15 cellular contexts compared by ENCODE assay signal in the genomic region with DNA sequence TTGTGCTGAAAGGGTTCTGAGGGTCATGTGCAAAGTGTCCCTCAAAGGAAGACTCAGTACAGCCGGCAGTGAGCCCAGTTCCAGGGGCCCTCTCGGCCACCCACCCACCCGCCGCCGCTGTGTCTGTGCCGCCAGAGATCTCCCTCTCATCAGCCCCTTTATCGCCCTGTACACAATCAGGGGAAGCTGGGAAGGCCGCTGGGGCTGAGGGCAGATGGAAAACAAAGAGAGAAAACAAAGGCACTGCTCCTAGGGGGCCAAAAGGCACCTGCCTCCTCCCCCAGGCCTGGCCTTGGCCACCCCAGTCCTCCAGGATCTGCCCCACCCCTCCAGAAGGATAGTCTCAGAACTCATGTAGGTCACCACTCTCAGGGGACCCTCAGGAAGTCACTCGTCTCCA.
DNase-seq lines count a peak whose midpoint lies in the region; ATAC-seq, FAIRE-seq and TF ChIP-seq lines count a peak whose summit lies in the region.
"Had no signal": no experiment of that assay in that cellular context is flagged by ENCODE, and none has a peak within 500 bp of the region (broad histone marks: within the 10 kb centered on the region; RNA-seq: fewer than 3 reads in every experiment).

No MANE protein-coding gene starts in this region.

- TF ChIP-seq CTCF in breast epithelium (IDR thresholded peaks at IDR 0.05) (no peak), MCF 10A (IDR thresholded peaks at IDR 0.05; ENCODE audit: unreplicated experiment) (no peak), astrocyte (IDR thresholded peaks at IDR 0.05; ENCODE audit: insufficient read depth, low read depth, low read length) (no peak), lung (IDR thresholded peaks at IDR 0.05; ENCODE audit: control extremely low read depth, extremely low read depth) (no peak), transverse colon (IDR thresholded peaks at IDR 0.05) (no peak)

- CTCF ChIA-PET in MCF 10A (lab: Yijun Ruan, JAX) = interaction anchor here (0.6 kb wide), 1 partner anchor 28 kb away, joined by 3 read pairs; no protein-coding TSS in a partner anchor

- no peak overlapping the region for H3K4me3 Mint-ChIP-seq in MCF 10A (ENCODE audit: unreplicated experiment)
- H3K4me3 Mint-ChIP-seq in astrocyte (ENCODE audit: unreplicated experiment) = no peak overlapping the region
- H3K4me3 Mint-ChIP-seq in stimulated activated naive B cell treated with anti-CD40 and anti-IgM and Interleukin-4, amounts not matched to agents 10 μg/mL and 1 μg/mL and 100 μg/mL, for 72 hours = no peak overlapping the region
- H3K4me3 Mint-ChIP-seq: B cell had no signal

- H3K4me1 ChIP-seq in breast epithelium = no peaks in the 10 kb centered on the region
- H3K4me1 ChIP-seq in astrocyte (ENCODE audit: insufficient read depth, low read length) = peaks cover 53% of the 10 kb centered on the region
- peaks cover 36 to 60% of the 10 kb centered on the region in 2 donors for H3K4me1 ChIP-seq in lung (ENCODE audit: control insufficient read depth in 2 of 2, insufficient read depth in 2 of 2, low read length in 2 of 2)
- peaks cover 26 to 64% (median 37%) of the 10 kb centered on the region in 4 donors for H3K4me1 ChIP-seq in transverse colon

- H3K27me3 ChIP-seq in breast epithelium (no peaks in the 10 kb centered on the region), astrocyte (ENCODE audit: insufficient read depth, low read length) (no peaks in the 10 kb centered on the region), lung (ENCODE audit: control insufficient read depth, insufficient read depth) (no peaks in the 10 kb centered on the region), transverse colon (no peaks in the 10 kb centered on the region)

- H4K20me1 ChIP-seq in astrocyte (ENCODE audit: insufficient read depth, low read length) = peaks cover 31% of the 10 kb centered on the region

- POLR2A ChIA-PET in MCF 10A (lab: Yijun Ruan, JAX) = no interaction called here

- no peaks in the 10 kb centered on the region for H3K36me3 ChIP-seq in breast epithelium
- peaks cover 14% of the 10 kb centered on the region for H3K36me3 ChIP-seq in astrocyte (ENCODE audit: insufficient read depth, low read length)
- H3K36me3 ChIP-seq in lung (ENCODE audit: control insufficient read depth in 2 of 2, insufficient read depth in 2 of 2, low read length in 2 of 2) = peaks cover 0 to 27% of the 10 kb centered on the region in 2 donors
- H3K36me3 ChIP-seq in transverse colon = peaks cover 0 to 4% (median 0%) of the 10 kb centered on the region in 4 donors

- peak overlapping the region; percentile 41 for H3K9ac ChIP-seq in astrocyte (ENCODE audit: low read length)

- intact Hi-C loops in breast epithelium (cut with DNase I; ENCODE audit: low total_unique reads) = no loop called here
- intact Hi-C loops in MCF 10A (cut with micrococcal nuclease) = no loop called here
- intact Hi-C loops in transverse colon (cut with DNase I; ENCODE audit: low total_unique reads) = no loop called here

- ATAC-seq in lung (ENCODE audit: insufficient read depth, low FRiP score) = no peak
- no peak for ATAC-seq in stimulated activated naive B cell treated with anti-CD40 and anti-IgM and Interleukin-4, amounts not matched to agents 10 μg/mL and 1 μg/mL and 100 μg/mL, for 72 hours (replicated peaks)

- H3K9me3 Mint-ChIP-seq in MCF 10A (ENCODE audit: unreplicated experiment) (no peaks in the 10 kb centered on the region), astrocyte (ENCODE audit: unreplicated experiment) (no peaks in the 10 kb centered on the region)
- no peaks in the 10 kb centered on the region for H3K9me3 Mint-ChIP-seq in stimulated activated naive B cell treated with anti-CD40 and anti-IgM and Interleukin-4, amounts not matched to agents 10 μg/mL and 1 μg/mL and 100 μg/mL, for 72 hours

- no peak overlapping the region for H2AFZ ChIP-seq in astrocyte (ENCODE audit: low read depth, low read length)

- no peak for TF ChIP-seq EP300 in transverse colon (IDR thresholded peaks at IDR 0.05; ENCODE audit: low read depth)

- 59 to 61% methylated on average over 9 of the region's 9 CpGs for WGBS in lung, 2 donors
- 87% methylated on average over 9 of the region's 9 CpGs; no CpG with 5 or more reads in 1 of the 2 donors for WGBS in transverse colon (ENCODE audit: low coverage in 1 of 2), 2 donors

- no TSS peak for BruUV-seq in MCF 10A (replicated peaks; lab: Mats Ljungman, UMichigan)

- in situ Hi-C loops in transverse colon (cut with MboI; ENCODE audit: low pct_ligation_motif_present in 1 of 4, low pct_unique_long_range_greater_than_20kb in 1 of 4, low sequenced_read_pairs in 3 of 4) = no loop called here

- no peaks in the 10 kb centered on the region for H3K27me3 Mint-ChIP-seq in MCF 10A (ENCODE audit: insufficient read depth, unreplicated experiment)
- H3K27me3 Mint-ChIP-seq in astrocyte (ENCODE audit: low read depth, unreplicated experiment) = no peaks in the 10 kb centered on the region
- peaks cover 6 to 23% of the 10 kb centered on the region in 2 donors for H3K27me3 Mint-ChIP-seq in stimulated activated naive B cell treated with anti-CD40 and anti-IgM and Interleukin-4, amounts not matched to agents 10 μg/mL and 1 μg/mL and 100 μg/mL, for 72 hours

- no peaks in the 10 kb centered on the region for H3K9me3 ChIP-seq in breast epithelium
- no peaks in the 10 kb centered on the region for H3K9me3 ChIP-seq in astrocyte (ENCODE audit: insufficient read depth, low read depth, low read length)
- H3K9me3 ChIP-seq in lung (ENCODE audit: control insufficient read depth in 2 of 2, insufficient read depth in 1 of 2, low read length in 1 of 2) = no peaks in the 10 kb centered on the region
- H3K9me3 ChIP-seq in transverse colon = no peaks in the 10 kb centered on the region

- no peak overlapping the region for H3K4me2 ChIP-seq in astrocyte (ENCODE audit: low read length)

- peaks cover 89% of the 10 kb centered on the region for H3K79me2 ChIP-seq in astrocyte (ENCODE audit: insufficient read depth, low read length)

- H3K27ac ChIP-seq in breast epithelium = peak overlapping the region; percentile 27 to 65
- H3K27ac ChIP-seq in astrocyte (ENCODE audit: low read depth, low read length) = peak overlapping the region; percentile 59
- peak overlapping the region; percentile 33 to 95 for H3K27ac ChIP-seq in lung (ENCODE audit: low read depth in 1 of 2, low read length in 1 of 2)
- H3K27ac ChIP-seq in transverse colon = peak overlapping the region; percentile 67 to 86 (median 76)

- DNase-seq in breast epithelium (ENCODE audit: low spot score in 2 of 2) (no peak), MCF 10A (ENCODE audit: unreplicated experiment) (no peak), astrocyte (ENCODE audit: low read depth) (no peak), lung (ENCODE audit: low spot score) (no peak), transverse colon (no peak), GDM1 (lab: John Stamatoyannopoulos, UW) (no peak), NCI-H1436 treated with DMSO at 0.1 percent for 48 hours (lab: John Stamatoyannopoulos, UW) (no peak)
- no peak for DNase-seq in stimulated activated naive B cell treated with anti-CD40 and anti-IgM and Interleukin-4, amounts not matched to agents 10 μg/mL and 1 μg/mL and 100 μg/mL, for 72 hours
- DNase-seq: activated CD4-positive, CD25-positive, alpha-beta regulatory T cell treated with anti-CD3 and anti-CD28 coated beads, Interleukin-2, amount 50 U/mL, for 72 hours; activated naive CD4-positive, alpha-beta T cell; mesendoderm; NCI-H1092; NCI-H526 treated with DMSO at 0.1 percent for 48 hours; trophoblast cell had no signal

- H3K4me1 Mint-ChIP-seq in MCF 10A (ENCODE audit: insufficient read depth, unreplicated experiment) = peaks cover 13% of the 10 kb centered on the region
- H3K4me1 Mint-ChIP-seq in astrocyte (ENCODE audit: low read depth, unreplicated experiment) = peaks cover 72% of the 10 kb centered on the region
- peaks cover 45 to 67% of the 10 kb centered on the region in 2 donors for H3K4me1 Mint-ChIP-seq in stimulated activated naive B cell treated with anti-CD40 and anti-IgM and Interleukin-4, amounts not matched to agents 10 μg/mL and 1 μg/mL and 100 μg/mL, for 72 hours

- FAIRE-seq in astrocyte (lab: Jason Lieb, UNC) = no peak

- no peak overlapping the region for H3K4me3 ChIP-seq in breast epithelium
- no peak overlapping the region for H3K4me3 ChIP-seq in astrocyte (ENCODE audit: insufficient read depth, low read depth, low read length)
- no peak overlapping the region for H3K4me3 ChIP-seq in lung
- no peak overlapping the region for H3K4me3 ChIP-seq in transverse colon

- peaks cover 14% of the 10 kb centered on the region for H3K36me3 Mint-ChIP-seq in MCF 10A (ENCODE audit: insufficient read depth, unreplicated experiment)
- H3K36me3 Mint-ChIP-seq in astrocyte (ENCODE audit: low read depth, unreplicated experiment) = peaks cover 13% of the 10 kb centered on the region
- peaks cover 4 to 6% of the 10 kb centered on the region in 2 donors for H3K36me3 Mint-ChIP-seq in stimulated activated naive B cell treated with anti-CD40 and anti-IgM and Interleukin-4, amounts not matched to agents 10 μg/mL and 1 μg/mL and 100 μg/mL, for 72 hours

- TF ChIP-seq POLR2A in breast epithelium (IDR thresholded peaks at IDR 0.05) = no peak
- TF ChIP-seq POLR2A in transverse colon (IDR thresholded peaks at IDR 0.05) = no peak

- H3K27ac Mint-ChIP-seq in MCF 10A (ENCODE audit: low read depth, unreplicated experiment) = no peak overlapping the region
- no peak overlapping the region for H3K27ac Mint-ChIP-seq in astrocyte (ENCODE audit: unreplicated experiment)
- H3K27ac Mint-ChIP-seq in stimulated activated naive B cell treated with anti-CD40 and anti-IgM and Interleukin-4, amounts not matched to agents 10 μg/mL and 1 μg/mL and 100 μg/mL, for 72 hours = no peak overlapping the region
- H3K27ac Mint-ChIP-seq: B cell had no signal
